19 cellular contexts compared by ENCODE assay signal in genomic region chr17:80979547-80980378, GRCh38. TPM values are rescaled to one million over a fixed set of nuclear protein-coding genes. Genes with fewer than 3 reads are reported as not detected.
DNase-seq lines count a peak whose midpoint lies in the region; ATAC-seq and TF ChIP-seq lines count a peak whose summit lies in the region.
"Had no signal": no experiment of that assay in that cellular context is flagged by ENCODE, and none has a peak within 500 bp of the region (broad histone marks: within the 10 kb centered on the region; RNA-seq: fewer than 3 reads in every experiment).

No MANE protein-coding gene starts in this region.

- peaks cover 4% of the 10 kb centered on the region for H3K27me3 ChIP-seq in thyroid gland
- H3K27me3 ChIP-seq in gastrocnemius medialis, result peaks cover 0 to 6% (median 4%) of the 10 kb centered on the region in 3 donors

- peak overlapping the region in 1 of 2 donors; percentile 7 for H3K27ac Mint-ChIP-seq in natural killer cell treated with Interleukin-12 subunit alpha and Interleukin-12 subunit beta and Interleukin-15 and Interleukin-18, amount 100 ng/mL, for 72 hours
- H3K27ac Mint-ChIP-seq in natural killer cell (peak overlapping the region in 1 of 2 donors; percentile 3), nephron (no peak overlapping the region)
- peak overlapping the region; percentile 57 for H3K27ac Mint-ChIP-seq in activated naive CD8-positive, alpha-beta T cell treated with anti-CD3 and anti-CD28 coated beads, Interleukin-2, amount 50 U/mL, for 24 hours
- H3K27ac Mint-ChIP-seq: activated CD8-positive, alpha-beta T cell treated with anti-CD3 and anti-CD28 coated beads, Interleukin-2, amount 10 ng/mL, durations not matched to agents 7 days and 5 days had no signal

- DNase-seq in natural killer cell treated with Interleukin-12 subunit alpha and Interleukin-12 subunit beta and Interleukin-15 and Interleukin-18, amount 100 ng/mL, for 72 hours (ENCODE audit: low spot score), result no peak
- DNase-seq in natural killer cell, result no peak
- no peak for DNase-seq in activated naive CD8-positive, alpha-beta T cell treated with anti-CD3 and anti-CD28 coated beads, Interleukin-2, amount 50 U/mL, for 24 hours
- DNase-seq in central memory CD4-positive, alpha-beta T cell, result no peak
- DNase-seq in thyroid gland, result no peak
- no peak for DNase-seq in gastrocnemius medialis
- DNase-seq: activated CD4-positive, CD25-positive, alpha-beta regulatory T cell treated with anti-CD3 and anti-CD28 coated beads, Interleukin-2, amount 50 U/mL, for 72 hours; activated CD8-positive, alpha-beta T cell treated with anti-CD3 and anti-CD28 coated beads, Interleukin-2, amount 10 ng/mL, durations not matched to agents 7 days and 5 days; NCI-H510A treated with DMSO at 0.1 percent for 48 hours; occipital lobe; SHP77 treated with DMSO at 0.1 percent for 48 hours; stimulated activated CD4-positive, alpha-beta T cell treated with anti-CD3 and anti-CD28 coated beads, Interleukin-2, amount 100 ng/mL, for 24 hours had no signal

- TF ChIP-seq CTCF in natural killer cell (IDR thresholded peaks at IDR 0.05) (no peak), nephron (IDR thresholded peaks at IDR 0.05; ENCODE audit: unreplicated experiment in 3 of 3) (no peak), thyroid gland (IDR thresholded peaks at IDR 0.05) (no peak), gastrocnemius medialis (IDR thresholded peaks at IDR 0.05 in 4 of 5, conservative IDR thresholded peaks at IDR 0.05 in 1 of 5) (no peak)

- in situ Hi-C loops in gastrocnemius medialis (cut with MboI; ENCODE audit: low sequenced_read_pairs in 4 of 4), result loop anchor here in 3 of 4 donors (5.0 to 10.0 kb wide), 2 partner anchors 552 to 555 kb away; no protein-coding TSS in a partner anchor

- H3K36me3 ChIP-seq in thyroid gland (no peaks in the 10 kb centered on the region), gastrocnemius medialis (no peaks in the 10 kb centered on the region)
- H3K36me3 ChIP-seq: suprapubic skin had no signal

- peaks cover 4 to 7% of the 10 kb centered on the region in 2 donors for H3K4me1 ChIP-seq in thyroid gland
- peaks cover 0 to 6% of the 10 kb centered on the region in 2 donors for H3K4me1 ChIP-seq in gastrocnemius medialis

- TF ChIP-seq POLR2A in thyroid gland (IDR thresholded peaks at IDR 0.05) (no peak), gastrocnemius medialis (IDR thresholded peaks at IDR 0.05) (no peak)

- H3K9me3 ChIP-seq in thyroid gland, result no peaks in the 10 kb centered on the region
- no peaks in the 10 kb centered on the region for H3K9me3 ChIP-seq in gastrocnemius medialis
- H3K9me3 ChIP-seq: suprapubic skin had no signal

- WGBS in thyroid gland, 2 donors, result 75 to 86% methylated on average over 23 to 25 of the region's 26 CpGs

- ATAC-seq in natural killer cell treated with Interleukin-12 subunit alpha and Interleukin-12 subunit beta and Interleukin-15 and Interleukin-18, amount 100 ng/mL, for 72 hours, result no peak
- ATAC-seq in natural killer cell (no peak), gastrocnemius medialis (no peak)
- no peak for ATAC-seq in activated naive CD8-positive, alpha-beta T cell treated with anti-CD3 and anti-CD28 coated beads, Interleukin-2, amount 50 U/mL, for 24 hours
- ATAC-seq: activated CD8-positive, alpha-beta T cell treated with anti-CD3 and anti-CD28 coated beads, Interleukin-2, amount 10 ng/mL, durations not matched to agents 7 days and 5 days had no signal

- H3K27ac ChIP-seq in thyroid gland (no peak overlapping the region), gastrocnemius medialis (no peak overlapping the region)
- H3K27ac ChIP-seq: skin epidermis, suprapubic skin had no signal

- intact Hi-C loops in natural killer cell (cut with micrococcal nuclease), result loop anchor here (2.0 to 5.0 kb wide), 2 partner anchors 402 to 553 kb away; no protein-coding TSS in a partner anchor
- intact Hi-C loops in thyroid gland (cut with DNase I), result loop anchor here (5.0 kb wide), 1 partner anchor 552 kb away; no protein-coding TSS in a partner anchor
- intact Hi-C loops in gastrocnemius medialis (cut with DNase I; ENCODE audit: low total_unique reads), result loop anchor here (10.0 kb wide), 1 partner anchor 405 kb away; no protein-coding TSS in a partner anchor

- no peaks in the 10 kb centered on the region for H3K36me3 Mint-ChIP-seq in natural killer cell treated with Interleukin-12 subunit alpha and Interleukin-12 subunit beta and Interleukin-15 and Interleukin-18, amount 100 ng/mL, for 72 hours
- H3K36me3 Mint-ChIP-seq in natural killer cell (no peaks in the 10 kb centered on the region), nephron (ENCODE audit: low read depth) (no peaks in the 10 kb centered on the region)
- no peaks in the 10 kb centered on the region for H3K36me3 Mint-ChIP-seq in activated naive CD8-positive, alpha-beta T cell treated with anti-CD3 and anti-CD28 coated beads, Interleukin-2, amount 50 U/mL, for 24 hours (ENCODE audit: low read depth)
- H3K36me3 Mint-ChIP-seq: CD14-positive monocyte had no signal

- H3K4me3 ChIP-seq in thyroid gland (replicated peaks in 1 of 3), result no peak overlapping the region
- H3K4me3 ChIP-seq in gastrocnemius medialis, result no peak overlapping the region
- H3K4me3 ChIP-seq: lung, skin epidermis, suprapubic skin had no signal

- H3K4me3 Mint-ChIP-seq in natural killer cell treated with Interleukin-12 subunit alpha and Interleukin-12 subunit beta and Interleukin-15 and Interleukin-18, amount 100 ng/mL, for 72 hours, result peak overlapping the region; percentile 55
- H3K4me3 Mint-ChIP-seq in natural killer cell, result no peak overlapping the region
- no peak overlapping the region for H3K4me3 Mint-ChIP-seq in activated naive CD8-positive, alpha-beta T cell treated with anti-CD3 and anti-CD28 coated beads, Interleukin-2, amount 50 U/mL, for 24 hours
- peak overlapping the region; percentile 39 to 68 (median 58) for H3K4me3 Mint-ChIP-seq in nephron
- H3K4me3 Mint-ChIP-seq: activated CD8-positive, alpha-beta T cell treated with anti-CD3 and anti-CD28 coated beads, Interleukin-2, amount 10 ng/mL, durations not matched to agents 7 days and 5 days; central memory CD8-positive, alpha-beta T cell had no signal

- peaks cover 8 to 11% of the 10 kb centered on the region in 2 donors for H3K27me3 Mint-ChIP-seq in natural killer cell treated with Interleukin-12 subunit alpha and Interleukin-12 subunit beta and Interleukin-15 and Interleukin-18, amount 100 ng/mL, for 72 hours
- H3K27me3 Mint-ChIP-seq in natural killer cell (ENCODE audit: low read depth in 2 of 2), result peaks cover 10 to 11% of the 10 kb centered on the region in 2 donors
- peaks cover 13% of the 10 kb centered on the region for H3K27me3 Mint-ChIP-seq in activated naive CD8-positive, alpha-beta T cell treated with anti-CD3 and anti-CD28 coated beads, Interleukin-2, amount 50 U/mL, for 24 hours
- peaks cover 31% of the 10 kb centered on the region for H3K27me3 Mint-ChIP-seq in nephron (ENCODE audit: low read depth)

- no peaks in the 10 kb centered on the region for H3K9me3 Mint-ChIP-seq in natural killer cell treated with Interleukin-12 subunit alpha and Interleukin-12 subunit beta and Interleukin-15 and Interleukin-18, amount 100 ng/mL, for 72 hours
- no peaks in the 10 kb centered on the region for H3K9me3 Mint-ChIP-seq in natural killer cell
- no peaks in the 10 kb centered on the region for H3K9me3 Mint-ChIP-seq in activated naive CD8-positive, alpha-beta T cell treated with anti-CD3 and anti-CD28 coated beads, Interleukin-2, amount 50 U/mL, for 24 hours
- no peaks in the 10 kb centered on the region for H3K9me3 Mint-ChIP-seq in nephron
- H3K9me3 Mint-ChIP-seq: central memory CD8-positive, alpha-beta T cell; HFFc6 had no signal

- peaks cover 8 to 11% of the 10 kb centered on the region in 2 donors for H3K4me1 Mint-ChIP-seq in natural killer cell treated with Interleukin-12 subunit alpha and Interleukin-12 subunit beta and Interleukin-15 and Interleukin-18, amount 100 ng/mL, for 72 hours (ENCODE audit: low read depth in 2 of 2)
- H3K4me1 Mint-ChIP-seq in natural killer cell, result peaks cover 0 to 14% of the 10 kb centered on the region in 2 donors
- peaks cover 10% of the 10 kb centered on the region for H3K4me1 Mint-ChIP-seq in activated naive CD8-positive, alpha-beta T cell treated with anti-CD3 and anti-CD28 coated beads, Interleukin-2, amount 50 U/mL, for 24 hours
- peaks cover 10% of the 10 kb centered on the region for H3K4me1 Mint-ChIP-seq in nephron

RNA-seq across cellular contexts. Expression of gene CHMP6, which starts 11.9 kb away (rescaled TPM):
- 10 to 100 TPM; 33.1 to 43.7 TPM for total RNA-seq in natural killer cell treated with Interleukin-12 subunit alpha and Interleukin-12 subunit beta and Interleukin-15 and Interleukin-18, amount 100 ng/mL, for 72 hours
- total RNA-seq in natural killer cell, result 10 to 100 TPM; 26.8 to 33.3 (median 33.0) TPM
- total RNA-seq in thyroid gland, result 10 to 100 TPM; 19.5 to 37.8 (median 27.8) TPM
- 10 to 100 TPM; 29.8 to 33.3 (median 33.0) TPM for total RNA-seq in gastrocnemius medialis

RNA-seq across cellular contexts. Expression of gene BAIAP2, which starts 55.2 kb away (rescaled TPM):
- 1 to 10 TPM; 7.3 to 9.6 TPM for total RNA-seq in natural killer cell treated with Interleukin-12 subunit alpha and Interleukin-12 subunit beta and Interleukin-15 and Interleukin-18, amount 100 ng/mL, for 72 hours
- total RNA-seq in natural killer cell (10 to 100 TPM in 2 of 3 donors, 1 to 10 TPM in 1; 6.7 to 12.3 (median 10.4) TPM), thyroid gland (10 to 100 TPM; 35.8 to 86.8 (median 42.1) TPM), gastrocnemius medialis (10 to 100 TPM in 3 of 4 donors, 1 to 10 TPM in 1; 7.3 to 36.1 (median 15.4) TPM)

Comparison
In these comparisons a context has a peak if more than half of its experiments do, and no peak if none do; other contexts are left out.
1. H3K4me3 Mint-ChIP-seq: peak in natural killer cell treated with Interleukin-12 subunit alpha and Interleukin-12 subunit beta and Interleukin-15 and Interleukin-18, amount 100 ng/mL, for 72 hours (single experiment) and nephron (3 of 3); none in natural killer cell (single experiment) and activated naive CD8-positive, alpha-beta T cell treated with anti-CD3 and anti-CD28 coated beads, Interleukin-2, amount 50 U/mL, for 24 hours (single experiment).